ENCODE assay signal across 8 cellular contexts in genomic region chr19:32971715-32972540, GRCh38. TPM values are rescaled to one million over a fixed set of nuclear protein-coding genes. Genes with fewer than 3 reads are reported as not detected.
A peak's percentile ranks its signal among the peaks of the same experiment; 100 is the strongest.
DNase-seq lines count a peak whose midpoint lies in the region; ATAC-seq and TF ChIP-seq lines count a peak whose summit lies in the region.

TSS of gene CEP89 (minus strand) at chr19:32971958. CDS start at chr19:32971874, 84 bp downstream.
TSS of gene FAAP24 (plus strand) at chr19:32972242. CDS start at chr19:32973197, 955 bp downstream.

- peak within 1 kb of the TSS; percentile 87 for H3K4me3 ChIP-seq in BJ (ENCODE audit: low read depth, low read length)
- H3K4me3 ChIP-seq in coronary artery: peak within 1 kb of the TSS; percentile 91

- peak within 1 kb of the TSS; percentile 59 to 87 for H3K27ac ChIP-seq in coronary artery

- DNase-seq in BJ (ENCODE audit: low read depth) (peak; percentile 95), GM19240 (ENCODE audit: insufficient read length, low spot score) (peak; percentile 95), NCI-H524 (lab: John Stamatoyannopoulos, UW) (peak; percentile 99 to 100), coronary artery (ENCODE audit: low spot score) (peak; percentile 99), left colon (peak; percentile 97 to 98)
- DNase-seq in activated CD4-positive, alpha-beta T cell treated with anti-CD3 and anti-CD28 coated beads for 4 hours: peak; percentile 97 to 98
- DNase-seq in stimulated activated CD4-positive, alpha-beta T cell treated with anti-CD3 and anti-CD28 coated beads, Interleukin-1b, Interleukin-23, amount 100 ng/mL, for 4 hours (ENCODE audit: low read depth in 2 of 2): peak; percentile 89 to 97

- H3K36me3 ChIP-seq in BJ (ENCODE audit: control insufficient read depth, insufficient read depth, low read length): peaks cover 3% of the 10 kb centered on the region

- TF ChIP-seq CTCF in BJ (IDR thresholded peaks at IDR 0.05; ENCODE audit: insufficient read depth, low read depth, low read length) (no peak), coronary artery (IDR thresholded peaks at IDR 0.05) (no peak)

- ATAC-seq in HG03457 (IDR thresholded peaks at IDR 0.05; ENCODE audit: unreplicated experiment) (peak; percentile 97), left colon (peak; percentile 93)

- intact Hi-C loops in left colon (cut with DNase I, micrococcal nuclease): loop anchor here in 1 of 2 donors (10.0 kb wide), 1 partner anchor 113 kb away; the partner anchor contains the start of gene GPATCH1

- POLR2A ChIA-PET in BJ (lab: Charles Lee): no interaction called here

- CTCF ChIA-PET in BJ (lab: Yijun Ruan, JAX): interaction anchor here (0.5 to 2.8 kb wide), 3 partner anchors 153 to 1756 kb away, joined by 4 to 8 read pairs (median 4); no protein-coding TSS in a partner anchor

- no peaks in the 10 kb centered on the region for H3K27me3 ChIP-seq in BJ (ENCODE audit: control insufficient read depth, insufficient read depth, low read length)

RNA-seq across cellular contexts. Expression of gene CEP89, which starts in this region (rescaled TPM):
- polyA plus RNA-seq in BJ (2011; rRNA removed): 14.8 and 18.3 TPM in 2 replicates
- 22.2 and 31.8 TPM in 2 replicates for polyA minus RNA-seq in BJ (2011; rRNA and poly(A)+ RNA removed)
- 10 to 100 TPM; 10.8 to 11.4 TPM for total RNA-seq in left colon

RNA-seq across cellular contexts. Expression of gene FAAP24, which starts in this region (rescaled TPM):
- polyA plus RNA-seq in BJ (2011; rRNA removed): 4.4 and 5.5 TPM in 2 replicates
- polyA minus RNA-seq in BJ (2011; rRNA and poly(A)+ RNA removed): 2.1 and 3.6 TPM in 2 replicates
- 1 to 10 TPM; 1.0 to 1.5 TPM for total RNA-seq in left colon

Comparison
In these comparisons a context has a peak if more than half of its experiments do, and no peak if none do; other contexts are left out.
1. Peak in every context shown above with its lines: DNase-seq, ATAC-seq, H3K4me3 ChIP-seq and H3K27ac ChIP-seq.